ENCODE assay signal across 5 cellular contexts in the genomic region with DNA sequence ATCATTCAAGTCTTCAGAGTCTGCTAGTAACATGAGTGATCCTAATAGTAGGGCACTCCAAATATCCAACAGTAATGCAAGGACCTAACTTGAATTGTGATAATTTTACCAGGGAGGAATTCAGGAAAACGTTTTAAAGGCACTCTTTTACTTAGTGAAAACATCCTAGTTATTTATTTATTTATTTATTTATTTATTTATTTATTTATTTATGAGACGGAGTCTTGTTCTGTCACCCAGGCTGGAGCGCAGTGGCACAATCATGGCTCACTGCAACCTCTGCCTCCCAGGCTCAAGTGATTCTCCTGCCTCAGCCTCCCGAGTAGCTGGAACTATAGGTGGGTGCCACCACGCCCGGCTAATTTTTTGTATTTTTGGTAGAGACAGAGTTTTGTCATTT. TPM values are rescaled to one million over a fixed set of nuclear protein-coding genes. Genes with fewer than 3 reads are reported as not detected.
"Had no signal": no experiment of that assay in that cellular context is flagged by ENCODE, and none has a peak within 500 bp of the region (broad histone marks: within the 10 kb centered on the region; RNA-seq: fewer than 3 reads in every experiment).

No MANE protein-coding gene starts in this region.

RNA-seq across cellular contexts. Expression of a gene that starts 53.1 kb away (rescaled TPM):
- polyA plus RNA-seq: endothelial cell of umbilical vein, esophagus, fibroblast of lung, heart left ventricle, heart right ventricle had no signal
